ENCODE assay signal across 28 cellular contexts in the genomic region with DNA sequence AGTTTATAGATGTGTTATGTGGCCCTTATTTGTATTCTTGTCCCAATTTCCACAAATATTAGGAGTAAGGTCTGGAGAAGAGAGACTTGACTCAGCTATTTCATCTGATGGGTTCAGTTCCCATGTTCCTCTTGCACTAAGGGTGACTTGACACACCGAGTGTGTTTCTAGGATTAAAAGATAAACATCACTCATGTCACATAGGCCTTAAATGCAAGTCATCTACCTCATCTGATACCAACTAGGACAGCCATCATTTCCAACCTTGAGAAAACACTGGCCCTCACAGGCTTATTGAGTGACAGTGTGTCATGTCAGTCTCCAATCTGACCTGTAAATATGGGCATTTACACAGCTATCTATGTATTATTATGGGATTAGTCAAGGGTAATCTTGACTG. TPM values are rescaled to one million over a fixed set of nuclear protein-coding genes. Genes with fewer than 3 reads are reported as not detected.
"Had no signal": no experiment of that assay in that cellular context is flagged by ENCODE, and none has a peak within 500 bp of the region (broad histone marks: within the 10 kb centered on the region; RNA-seq: fewer than 3 reads in every experiment).

No MANE protein-coding gene starts in this region.

- H2AFZ ChIP-seq: hepatocyte had no signal

- H3K27ac ChIP-seq: colonic mucosa, coronary artery, dorsolateral prefrontal cortex, epithelial cell of prostate, esophagus muscularis mucosa, esophagus squamous epithelium, foreskin keratinocyte, gastrocnemius medialis, gastroesophageal sphincter, heart left ventricle, heart right ventricle, hepatocyte had no signal

- H3K27me3 ChIP-seq: colonic mucosa, esophagus muscularis mucosa, esophagus squamous epithelium, foreskin keratinocyte, gastrocnemius medialis, gastroesophageal sphincter, heart left ventricle, heart right ventricle, hepatocyte had no signal

- H3K4me1 ChIP-seq: colonic mucosa, esophagus muscularis mucosa, esophagus squamous epithelium, foreskin keratinocyte, gastrocnemius medialis, gastroesophageal sphincter, heart left ventricle, heart right ventricle had no signal

- ATAC-seq: effector memory CD8-positive, alpha-beta T cell; esophagus mucosa; foreskin keratinocyte; gastrocnemius medialis; gastroesophageal sphincter; heart left ventricle; heart right ventricle had no signal

- FAIRE-seq: colon, endometrium, endothelial cell of umbilical vein, frontal cortex had no signal

- H3K4me3 ChIP-seq: colonic mucosa, coronary artery, dorsolateral prefrontal cortex, esophagus muscularis mucosa, esophagus squamous epithelium, gastrocnemius medialis, gastroesophageal sphincter, heart left ventricle, heart right ventricle, hepatocyte had no signal

- H3K4me2 ChIP-seq: hepatocyte had no signal

- DNase-seq: colonic mucosa; cortex of kidney; dermis blood vessel endothelial cell; dorsolateral prefrontal cortex; effector CD4-positive, alpha-beta T cell; effector CD8-positive, alpha-beta T cell; effector memory CD4-positive, alpha-beta T cell; effector memory CD8-positive, alpha-beta T cell; endodermal cell; esophagus squamous epithelium; foreskin fibroblast; foreskin keratinocyte; foreskin melanocyte; gastrocnemius medialis; glutamatergic neuron; head of caudate nucleus; heart left ventricle; heart right ventricle had no signal

- H3K36me3 ChIP-seq: colonic mucosa, esophagus muscularis mucosa, esophagus squamous epithelium, gastrocnemius medialis, gastroesophageal sphincter, heart left ventricle, heart right ventricle had no signal

- H3K9me3 ChIP-seq: colonic mucosa, esophagus muscularis mucosa, esophagus squamous epithelium, gastrocnemius medialis, gastroesophageal sphincter, heart left ventricle, heart right ventricle had no signal

- H3K79me2 ChIP-seq: hepatocyte had no signal

RNA-seq across cellular contexts. Expression of a gene that starts 53.0 kb away (rescaled TPM):
- total RNA-seq: endodermal cell, foreskin keratinocyte had no signal
- polyA plus RNA-seq: foreskin keratinocyte had no signal
